8 cellular contexts compared by ENCODE assay signal in the genomic region with DNA sequence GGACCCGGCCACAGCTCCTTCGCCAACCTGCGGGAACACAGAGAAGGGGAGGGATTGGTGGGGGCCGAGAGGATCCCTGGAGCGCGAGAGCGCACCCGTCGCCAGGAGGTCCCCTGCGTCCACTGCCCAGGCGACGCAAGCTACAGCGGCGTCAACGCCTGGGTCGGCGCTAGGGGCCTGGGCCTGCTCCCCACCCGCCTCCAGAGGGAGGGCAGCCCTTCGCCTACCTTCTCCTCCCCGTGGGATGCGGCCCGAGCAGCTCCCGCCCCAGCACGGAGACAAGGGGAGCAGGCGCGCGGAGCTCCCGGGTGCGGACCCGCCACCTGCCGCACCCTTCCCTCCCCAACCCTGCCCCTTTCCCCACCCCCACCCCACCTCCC.
DNase-seq lines count a peak whose midpoint lies in the region; ATAC-seq, FAIRE-seq and TF ChIP-seq lines count a peak whose summit lies in the region.

No MANE protein-coding gene starts in this region.

- no peak overlapping the region for H2AFZ ChIP-seq in GM12878 (ENCODE audit: control insufficient read depth, low read depth, low read length)

- no TSS peak for BruUV-seq in GM12878 (replicated peaks; lab: Mats Ljungman, UMichigan)

- intact Hi-C loops in Right ventricle myocardium superior (cut with DNase I) (no loop called here), Right ventricle myocardium inferior (cut with DNase I) (no loop called here), GM12878 (cut with micrococcal nuclease; ENCODE audit: unreplicated experiment) (no loop called here), left lung (cut with DNase I) (no loop called here)

- TF ChIP-seq EP300 in GM12878 (IDR thresholded peaks at IDR 0.05; ENCODE audit: borderline replicate concordance in 1 of 2, control insufficient read depth in 1 of 2, low read depth in 2 of 2, low read length in 2 of 2) = no peak

- no peak for TF ChIP-seq RAD21 in GM12878 (IDR thresholded peaks at IDR 0.05; ENCODE audit: insufficient read depth, low read depth, low read length)

- SMC1A ChIA-PET in GM12878 (lab: Charles Lee; ENCODE audit: uncharacterized antibody, unreplicated experiment) = no interaction called here

- FAIRE-seq in GM12878 (lab: Jason Lieb, UNC) = no peak

- TF ChIP-seq POLR2A in GM12878 (IDR thresholded peaks at IDR 0.05; ENCODE audit: low read depth, low read length) = no peak

- CTCF ChIA-PET in GM12878 (lab: Yijun Ruan, JAX) = no interaction called here

- 2% methylated on average over 27 of the region's 31 CpGs for WGBS in GM12878 (ENCODE audit: insufficient coverage, insufficient replicate concordance, low lambda C conversion rate, missing lambda C conversion rate)
- 1% methylated on average over 31 of the region's 31 CpGs for WGBS in urinary bladder

- no peak overlapping the region for H3K9ac ChIP-seq in GM12878 (ENCODE audit: control insufficient read depth, insufficient read depth, low read length)

- in situ Hi-C loops in GM12878 (cut with MboI) = no loop called here

- H3K27ac ChIP-seq in GM12878 (ENCODE audit: control insufficient read depth, insufficient read depth) = no peak overlapping the region
- H3K27ac ChIP-seq in left lung = peak overlapping the region; percentile 75 to 88
- H3K27ac ChIP-seq in urinary bladder (ENCODE audit: low read depth) = no peak overlapping the region

- no peaks in the 10 kb centered on the region for H4K20me1 ChIP-seq in GM12878 (ENCODE audit: control insufficient read depth, insufficient read depth)

- POLR2A ChIA-PET in GM12878 (lab: Charles Lee) = no interaction called here

- ATAC-seq in Right ventricle myocardium superior (ENCODE audit: poor library complexity) (peak; percentile 5), Right ventricle myocardium inferior (no peak), GM12878 (no peak), left lung (peak; percentile 20), HG02885 (IDR thresholded peaks at IDR 0.05; ENCODE audit: poor library complexity, unreplicated experiment) (no peak), GM18907 (IDR thresholded peaks at IDR 0.05; ENCODE audit: unreplicated experiment) (no peak)

- peak overlapping the region; percentile 60 for H3K4me3 ChIP-seq in GM12878
- H3K4me3 ChIP-seq in left lung = peak overlapping the region; percentile 60 to 66
- H3K4me3 ChIP-seq in urinary bladder (ENCODE audit: low read depth, low read length) = peak overlapping the region; percentile 42

- H3K27me3 ChIP-seq in GM12878 (replicated peaks in 1 of 2; ENCODE audit: control insufficient read depth in 2 of 2, insufficient read depth in 2 of 2, low read length in 1 of 2) = peaks cover 7 to 12% of the 10 kb centered on the region in 2 experiments; a peak in 3 of 4 replicates
- H3K27me3 ChIP-seq in left lung = peaks cover 0 to 33% of the 10 kb centered on the region in 2 donors

- RAD21 ChIA-PET in GM12878 (lab: Charles Lee; ENCODE audit: unreplicated experiment) = no interaction called here

- H3K36me3 ChIP-seq in GM12878 (ENCODE audit: control insufficient read depth in 2 of 2, insufficient read depth in 2 of 2, low read length in 1 of 2) (no peaks in the 10 kb centered on the region; a peak in 1 of 4 replicates), left lung (peaks cover 0 to 43% of the 10 kb centered on the region in 2 donors), urinary bladder (ENCODE audit: insufficient read depth) (no peaks in the 10 kb centered on the region)

- no peaks in the 10 kb centered on the region for H3K79me2 ChIP-seq in GM12878 (ENCODE audit: control insufficient read depth, insufficient read depth, low read length)

- DNase-seq in Right ventricle myocardium superior (no peak), Right ventricle myocardium inferior (ENCODE audit: missing footprints) (no peak), GM12878 (ENCODE audit: low read depth, low spot score) (no peak), left lung (peak in 1 of 2 donors; percentile 84), NCI-H524 treated with DMSO at 0.1 percent for 48 hours (lab: John Stamatoyannopoulos, UW) (no peak)

- peak overlapping the region; percentile 72 for H3K4me2 ChIP-seq in GM12878 (ENCODE audit: control insufficient read depth, insufficient read depth)

- no peaks in the 10 kb centered on the region; the same call in 2 of the 3 replicates for H3K9me3 ChIP-seq in GM12878 (replicated peaks; ENCODE audit: control insufficient read depth, insufficient read depth, low read length)
- no peaks in the 10 kb centered on the region for H3K9me3 ChIP-seq in left lung

- TF ChIP-seq CTCF in GM12878 (IDR thresholded peaks at IDR 0.05 in 2 of 3, conservative IDR thresholded peaks at IDR 0.05 in 1 of 3; ENCODE audit: control insufficient read depth in 2 of 3, extremely low read depth in 1 of 3, insufficient read depth in 1 of 3, low read depth in 3 of 3, low read length in 3 of 3) (no peak), left lung (IDR thresholded peaks at IDR 0.05) (no peak)

- H3K4me1 ChIP-seq in GM12878 (ENCODE audit: control insufficient read depth, insufficient read depth, low read length) (peaks cover 23% of the 10 kb centered on the region), left lung (peaks cover 39 to 74% of the 10 kb centered on the region in 2 donors), urinary bladder (ENCODE audit: insufficient read depth) (peaks cover 2% of the 10 kb centered on the region)

TF ChIP-seq in GM12878, 131 proteins besides CTCF, POLR2A, EP300 and RAD21:
- TF ChIP-seq NFYA (IDR thresholded peaks at IDR 0.05; ENCODE audit: borderline replicate concordance, low read depth, low read length) (no peak), HDAC6 (IDR thresholded peaks at IDR 0.05; ENCODE audit: unreplicated experiment) (peak; percentile 82)

Comparison
In these comparisons a context has a peak if more than half of its experiments do, and no peak if none do; other contexts are left out.
1. ATAC-seq: peak in Right ventricle myocardium superior (single experiment) and left lung (single experiment); none in Right ventricle myocardium inferior (single experiment), GM12878 (single experiment), HG02885 (single experiment) and GM18907 (single experiment).
2. H3K27ac ChIP-seq: peak in left lung (2 of 2); none in GM12878 (single experiment) and urinary bladder (single experiment).
3. Peak in every context shown above with its lines, with median percentiles within 50 percentile points of each other: H3K4me3 ChIP-seq.